ENCODE assay signal across 1 cellular context in the genomic region with DNA sequence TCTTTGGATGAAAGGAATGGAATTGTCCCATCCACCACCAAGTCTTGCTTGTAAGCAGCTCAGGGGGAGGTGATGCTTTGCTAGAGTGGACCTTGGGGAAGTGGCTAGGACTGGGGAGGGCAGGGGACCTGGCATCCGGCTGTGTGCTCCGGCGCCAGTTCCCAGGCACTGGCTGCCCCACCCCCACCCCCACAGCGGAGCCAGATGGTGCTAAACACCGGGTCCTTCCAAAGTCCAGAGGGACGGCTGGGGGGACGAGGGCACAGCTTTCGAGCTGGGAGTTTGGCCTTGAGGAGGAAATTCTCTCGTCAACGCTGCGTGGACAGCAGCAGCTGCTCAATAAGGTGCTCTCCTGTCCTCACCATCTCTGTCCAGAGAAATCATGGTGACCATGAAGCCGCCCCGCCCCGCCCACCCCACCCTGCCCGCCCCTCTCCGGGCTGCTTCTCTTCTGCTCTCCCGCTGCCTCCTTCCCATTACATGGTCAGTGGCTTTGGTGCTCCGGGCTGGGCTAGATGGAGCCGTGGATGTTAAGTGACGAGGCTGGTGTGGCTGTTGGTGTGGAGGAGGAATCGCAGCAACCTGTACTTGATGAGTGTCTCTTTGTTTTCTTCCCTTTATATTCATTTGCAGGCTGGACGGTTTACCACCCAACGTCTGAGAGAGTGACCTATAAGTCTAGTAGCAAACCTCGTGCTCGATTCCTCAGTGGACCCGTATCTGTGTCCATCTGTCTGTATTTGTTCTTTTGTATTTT.
TF ChIP-seq lines count a peak whose summit lies in the region.

No MANE protein-coding gene starts in this region.

TF ChIP-seq in HepG2, 621 proteins besides CTCF, POLR2A, EP300 and RAD21 (continued from another document and continues in another):
- TF ChIP-seq, protein P1, sequence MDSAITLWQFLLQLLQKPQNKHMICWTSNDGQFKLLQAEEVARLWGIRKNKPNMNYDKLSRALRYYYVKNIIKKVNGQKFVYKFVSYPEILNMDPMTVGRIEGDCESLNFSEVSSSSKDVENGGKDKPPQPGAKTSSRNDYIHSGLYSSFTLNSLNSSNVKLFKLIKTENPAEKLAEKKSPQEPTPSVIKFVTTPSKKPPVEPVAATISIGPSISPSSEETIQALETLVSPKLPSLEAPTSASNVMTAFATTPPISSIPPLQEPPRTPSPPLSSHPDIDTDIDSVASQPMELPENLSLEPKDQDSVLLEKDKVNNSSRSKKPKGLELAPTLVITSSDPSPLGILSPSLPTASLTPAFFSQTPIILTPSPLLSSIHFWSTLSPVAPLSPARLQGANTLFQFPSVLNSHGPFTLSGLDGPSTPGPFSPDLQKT (CRISPR knock-in tag; IDR thresholded peaks at IDR 0.05; ENCODE audit: borderline replicate concordance) = no peak
- TF ChIP-seq NFYB (CRISPR knock-in tag; IDR thresholded peaks at IDR 0.05) (no peak), DMAP1 (CRISPR knock-in tag; IDR thresholded peaks at IDR 0.05) (peak; percentile 34), NAIF1 (CRISPR knock-in tag; IDR thresholded peaks at IDR 0.05; ENCODE audit: borderline replicate concordance) (no peak), ZMYM4 (CRISPR knock-in tag; IDR thresholded peaks at IDR 0.05) (no peak), MAFF (IDR thresholded peaks at IDR 0.05; ENCODE audit: low read depth, low read length) (no peak), NFKB2 (CRISPR knock-in tag; IDR thresholded peaks at IDR 0.05; ENCODE audit: borderline replicate concordance) (no peak), POLR2AphosphoS5 (IDR thresholded peaks at IDR 0.05; ENCODE audit: low read depth, low read length) (peak; percentile 53; the same call in 1 of the 2 replicates), PITX1 (CRISPR knock-in tag; IDR thresholded peaks at IDR 0.05) (peak; percentile 85), TAF15 (IDR thresholded peaks at IDR 0.05; ENCODE audit: low read depth, low read length, poor library complexity, severe bottlenecking) (no peak), HNRNPK (IDR thresholded peaks at IDR 0.05; ENCODE audit: low read depth, low read length, poor library complexity, severe bottlenecking) (no peak), KDM5B (CRISPR knock-in tag; IDR thresholded peaks at IDR 0.05; ENCODE audit: borderline replicate concordance) (peak; percentile 64), ATF1 (CRISPR knock-in tag; IDR thresholded peaks at IDR 0.05) (no peak), ZNF678 (CRISPR knock-in tag; IDR thresholded peaks at IDR 0.05) (no peak), XBP1 (CRISPR knock-in tag; IDR thresholded peaks at IDR 0.05) (no peak), SP5 (CRISPR knock-in tag; IDR thresholded peaks at IDR 0.05; ENCODE audit: borderline replicate concordance, low read depth) (peak; percentile 80), ZNF775 (CRISPR knock-in tag; IDR thresholded peaks at IDR 0.05; ENCODE audit: borderline replicate concordance) (no peak), SRY (CRISPR knock-in tag; IDR thresholded peaks at IDR 0.05) (no peak), KAT2B (IDR thresholded peaks at IDR 0.05; ENCODE audit: borderline replicate concordance, low read depth, low read length) (no peak), ZNF720 (CRISPR knock-in tag; IDR thresholded peaks at IDR 0.05) (no peak), CEBPG (CRISPR knock-in tag; IDR thresholded peaks at IDR 0.05) (peak; percentile 32), KLF11 (CRISPR knock-in tag; IDR thresholded peaks at IDR 0.05) (no peak), FOXA3 (CRISPR knock-in tag; IDR thresholded peaks at IDR 0.05) (peak; percentile 72)
- TF ChIP-seq, protein P2, sequence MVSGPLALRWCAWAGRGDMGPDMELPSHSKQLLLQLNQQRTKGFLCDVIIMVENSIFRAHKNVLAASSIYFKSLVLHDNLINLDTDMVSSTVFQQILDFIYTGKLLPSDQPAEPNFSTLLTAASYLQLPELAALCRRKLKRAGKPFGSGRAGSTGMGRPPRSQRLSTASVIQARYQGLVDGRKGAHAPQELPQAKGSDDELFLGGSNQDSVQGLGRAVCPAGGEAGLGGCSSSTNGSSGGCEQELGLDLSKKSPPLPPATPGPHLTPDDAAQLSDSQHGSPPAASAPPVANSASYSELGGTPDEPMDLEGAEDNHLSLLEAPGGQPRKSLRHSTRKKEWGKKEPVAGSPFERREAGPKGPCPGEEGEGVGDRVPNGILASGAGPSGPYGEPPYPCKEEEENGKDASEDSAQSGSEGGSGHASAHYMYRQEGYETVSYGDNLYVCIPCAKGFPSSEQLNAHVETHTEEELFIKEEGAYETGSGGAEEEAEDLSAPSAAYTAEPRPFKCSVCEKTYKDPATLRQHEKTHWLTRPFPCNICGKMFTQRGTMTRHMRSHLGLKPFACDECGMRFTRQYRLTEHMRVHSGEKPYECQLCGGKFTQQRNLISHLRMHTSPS (CRISPR knock-in tag; IDR thresholded peaks at IDR 0.05; ENCODE audit: low read depth) = peak; percentile 98
- TF ChIP-seq, protein P3, sequence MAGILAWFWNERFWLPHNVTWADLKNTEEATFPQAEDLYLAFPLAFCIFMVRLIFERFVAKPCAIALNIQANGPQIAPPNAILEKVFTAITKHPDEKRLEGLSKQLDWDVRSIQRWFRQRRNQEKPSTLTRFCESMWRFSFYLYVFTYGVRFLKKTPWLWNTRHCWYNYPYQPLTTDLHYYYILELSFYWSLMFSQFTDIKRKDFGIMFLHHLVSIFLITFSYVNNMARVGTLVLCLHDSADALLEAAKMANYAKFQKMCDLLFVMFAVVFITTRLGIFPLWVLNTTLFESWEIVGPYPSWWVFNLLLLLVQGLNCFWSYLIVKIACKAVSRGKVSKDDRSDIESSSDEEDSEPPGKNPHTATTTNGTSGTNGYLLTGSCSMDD (CRISPR knock-in tag; IDR thresholded peaks at IDR 0.05) = no peak
- TF ChIP-seq, protein P4, sequence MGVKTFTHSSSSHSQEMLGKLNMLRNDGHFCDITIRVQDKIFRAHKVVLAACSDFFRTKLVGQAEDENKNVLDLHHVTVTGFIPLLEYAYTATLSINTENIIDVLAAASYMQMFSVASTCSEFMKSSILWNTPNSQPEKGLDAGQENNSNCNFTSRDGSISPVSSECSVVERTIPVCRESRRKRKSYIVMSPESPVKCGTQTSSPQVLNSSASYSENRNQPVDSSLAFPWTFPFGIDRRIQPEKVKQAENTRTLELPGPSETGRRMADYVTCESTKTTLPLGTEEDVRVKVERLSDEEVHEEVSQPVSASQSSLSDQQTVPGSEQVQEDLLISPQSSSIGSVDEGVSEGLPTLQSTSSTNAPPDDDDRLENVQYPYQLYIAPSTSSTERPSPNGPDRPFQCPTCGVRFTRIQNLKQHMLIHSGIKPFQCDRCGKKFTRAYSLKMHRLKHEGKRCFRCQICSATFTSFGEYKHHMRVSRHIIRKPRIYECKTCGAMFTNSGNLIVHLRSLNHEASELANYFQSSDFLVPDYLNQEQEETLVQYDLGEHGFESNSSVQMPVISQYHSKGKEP (CRISPR knock-in tag; IDR thresholded peaks at IDR 0.05) = no peak
- TF ChIP-seq, protein P5, sequence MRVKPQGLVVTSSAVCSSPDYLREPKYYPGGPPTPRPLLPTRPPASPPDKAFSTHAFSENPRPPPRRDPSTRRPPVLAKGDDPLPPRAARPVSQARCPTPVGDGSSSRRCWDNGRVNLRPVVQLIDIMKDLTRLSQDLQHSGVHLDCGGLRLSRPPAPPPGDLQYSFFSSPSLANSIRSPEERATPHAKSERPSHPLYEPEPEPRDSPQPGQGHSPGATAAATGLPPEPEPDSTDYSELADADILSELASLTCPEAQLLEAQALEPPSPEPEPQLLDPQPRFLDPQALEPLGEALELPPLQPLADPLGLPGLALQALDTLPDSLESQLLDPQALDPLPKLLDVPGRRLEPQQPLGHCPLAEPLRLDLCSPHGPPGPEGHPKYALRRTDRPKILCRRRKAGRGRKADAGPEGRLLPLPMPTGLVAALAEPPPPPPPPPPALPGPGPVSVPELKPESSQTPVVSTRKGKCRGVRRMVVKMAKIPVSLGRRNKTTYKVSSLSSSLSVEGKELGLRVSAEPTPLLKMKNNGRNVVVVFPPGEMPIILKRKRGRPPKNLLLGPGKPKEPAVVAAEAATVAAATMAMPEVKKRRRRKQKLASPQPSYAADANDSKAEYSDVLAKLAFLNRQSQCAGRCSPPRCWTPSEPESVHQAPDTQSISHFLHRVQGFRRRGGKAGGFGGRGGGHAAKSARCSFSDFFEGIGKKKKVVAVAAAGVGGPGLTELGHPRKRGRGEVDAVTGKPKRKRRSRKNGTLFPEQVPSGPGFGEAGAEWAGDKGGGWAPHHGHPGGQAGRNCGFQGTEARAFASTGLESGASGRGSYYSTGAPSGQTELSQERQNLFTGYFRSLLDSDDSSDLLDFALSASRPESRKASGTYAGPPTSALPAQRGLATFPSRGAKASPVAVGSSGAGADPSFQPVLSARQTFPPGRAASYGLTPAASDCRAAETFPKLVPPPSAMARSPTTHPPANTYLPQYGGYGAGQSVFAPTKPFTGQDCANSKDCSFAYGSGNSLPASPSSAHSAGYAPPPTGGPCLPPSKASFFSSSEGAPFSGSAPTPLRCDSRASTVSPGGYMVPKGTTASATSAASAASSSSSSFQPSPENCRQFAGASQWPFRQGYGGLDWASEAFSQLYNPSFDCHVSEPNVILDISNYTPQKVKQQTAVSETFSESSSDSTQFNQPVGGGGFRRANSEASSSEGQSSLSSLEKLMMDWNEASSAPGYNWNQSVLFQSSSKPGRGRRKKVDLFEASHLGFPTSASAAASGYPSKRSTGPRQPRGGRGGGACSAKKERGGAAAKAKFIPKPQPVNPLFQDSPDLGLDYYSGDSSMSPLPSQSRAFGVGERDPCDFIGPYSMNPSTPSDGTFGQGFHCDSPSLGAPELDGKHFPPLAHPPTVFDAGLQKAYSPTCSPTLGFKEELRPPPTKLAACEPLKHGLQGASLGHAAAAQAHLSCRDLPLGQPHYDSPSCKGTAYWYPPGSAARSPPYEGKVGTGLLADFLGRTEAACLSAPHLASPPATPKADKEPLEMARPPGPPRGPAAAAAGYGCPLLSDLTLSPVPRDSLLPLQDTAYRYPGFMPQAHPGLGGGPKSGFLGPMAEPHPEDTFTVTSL (CRISPR knock-in tag; IDR thresholded peaks at IDR 0.05; ENCODE audit: borderline replicate concordance) = peak; percentile 85; the same call in 1 of the 2 replicates
- TF ChIP-seq, protein P6, sequence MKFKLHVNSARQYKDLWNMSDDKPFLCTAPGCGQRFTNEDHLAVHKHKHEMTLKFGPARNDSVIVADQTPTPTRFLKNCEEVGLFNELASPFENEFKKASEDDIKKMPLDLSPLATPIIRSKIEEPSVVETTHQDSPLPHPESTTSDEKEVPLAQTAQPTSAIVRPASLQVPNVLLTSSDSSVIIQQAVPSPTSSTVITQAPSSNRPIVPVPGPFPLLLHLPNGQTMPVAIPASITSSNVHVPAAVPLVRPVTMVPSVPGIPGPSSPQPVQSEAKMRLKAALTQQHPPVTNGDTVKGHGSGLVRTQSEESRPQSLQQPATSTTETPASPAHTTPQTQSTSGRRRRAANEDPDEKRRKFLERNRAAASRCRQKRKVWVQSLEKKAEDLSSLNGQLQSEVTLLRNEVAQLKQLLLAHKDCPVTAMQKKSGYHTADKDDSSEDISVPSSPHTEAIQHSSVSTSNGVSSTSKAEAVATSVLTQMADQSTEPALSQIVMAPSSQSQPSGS (CRISPR knock-in tag; IDR thresholded peaks at IDR 0.05) = no peak; the same call in 1 of the 2 replicates
- TF ChIP-seq, protein P7, sequence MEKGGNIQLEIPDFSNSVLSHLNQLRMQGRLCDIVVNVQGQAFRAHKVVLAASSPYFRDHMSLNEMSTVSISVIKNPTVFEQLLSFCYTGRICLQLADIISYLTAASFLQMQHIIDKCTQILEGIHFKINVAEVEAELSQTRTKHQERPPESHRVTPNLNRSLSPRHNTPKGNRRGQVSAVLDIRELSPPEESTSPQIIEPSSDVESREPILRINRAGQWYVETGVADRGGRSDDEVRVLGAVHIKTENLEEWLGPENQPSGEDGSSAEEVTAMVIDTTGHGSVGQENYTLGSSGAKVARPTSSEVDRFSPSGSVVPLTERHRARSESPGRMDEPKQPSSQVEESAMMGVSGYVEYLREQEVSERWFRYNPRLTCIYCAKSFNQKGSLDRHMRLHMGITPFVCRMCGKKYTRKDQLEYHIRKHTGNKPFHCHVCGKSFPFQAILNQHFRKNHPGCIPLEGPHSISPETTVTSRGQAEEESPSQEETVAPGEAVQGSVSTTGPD (CRISPR knock-in tag; IDR thresholded peaks at IDR 0.05) = peak; percentile 64; the same call in 1 of the 2 replicates
- TF ChIP-seq, protein P8, sequence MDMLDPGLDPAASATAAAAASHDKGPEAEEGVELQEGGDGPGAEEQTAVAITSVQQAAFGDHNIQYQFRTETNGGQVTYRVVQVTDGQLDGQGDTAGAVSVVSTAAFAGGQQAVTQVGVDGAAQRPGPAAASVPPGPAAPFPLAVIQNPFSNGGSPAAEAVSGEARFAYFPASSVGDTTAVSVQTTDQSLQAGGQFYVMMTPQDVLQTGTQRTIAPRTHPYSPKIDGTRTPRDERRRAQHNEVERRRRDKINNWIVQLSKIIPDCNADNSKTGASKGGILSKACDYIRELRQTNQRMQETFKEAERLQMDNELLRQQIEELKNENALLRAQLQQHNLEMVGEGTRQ (IDR thresholded peaks at IDR 0.05; ENCODE audit: low read depth, low read length) = no peak
- TF ChIP-seq, protein P8 (CRISPR knock-in tag; IDR thresholded peaks at IDR 0.05; ENCODE audit: borderline replicate concordance) = no peak; the same call in 1 of the 2 replicates
- TF ChIP-seq, protein P9, sequence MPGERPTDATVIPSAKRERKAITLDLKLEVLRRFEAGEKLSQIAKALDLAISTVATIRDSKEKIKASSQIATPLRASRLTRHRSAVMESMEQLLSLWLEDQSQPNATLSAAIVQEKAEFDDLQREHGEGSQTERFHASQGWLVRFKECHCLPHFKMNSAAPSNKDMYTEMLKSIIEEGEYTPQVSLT (CRISPR knock-in tag; IDR thresholded peaks at IDR 0.05; ENCODE audit: borderline replicate concordance, low read depth) = no peak
- TF ChIP-seq, protein P10, sequence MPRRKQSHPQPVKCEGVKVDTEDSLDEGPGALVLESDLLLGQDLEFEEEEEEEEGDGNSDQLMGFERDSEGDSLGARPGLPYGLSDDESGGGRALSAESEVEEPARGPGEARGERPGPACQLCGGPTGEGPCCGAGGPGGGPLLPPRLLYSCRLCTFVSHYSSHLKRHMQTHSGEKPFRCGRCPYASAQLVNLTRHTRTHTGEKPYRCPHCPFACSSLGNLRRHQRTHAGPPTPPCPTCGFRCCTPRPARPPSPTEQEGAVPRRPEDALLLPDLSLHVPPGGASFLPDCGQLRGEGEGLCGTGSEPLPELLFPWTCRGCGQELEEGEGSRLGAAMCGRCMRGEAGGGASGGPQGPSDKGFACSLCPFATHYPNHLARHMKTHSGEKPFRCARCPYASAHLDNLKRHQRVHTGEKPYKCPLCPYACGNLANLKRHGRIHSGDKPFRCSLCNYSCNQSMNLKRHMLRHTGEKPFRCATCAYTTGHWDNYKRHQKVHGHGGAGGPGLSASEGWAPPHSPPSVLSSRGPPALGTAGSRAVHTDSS (CRISPR knock-in tag; conservative IDR thresholded peaks at IDR 0.05) = no peak
- TF ChIP-seq, protein P11, sequence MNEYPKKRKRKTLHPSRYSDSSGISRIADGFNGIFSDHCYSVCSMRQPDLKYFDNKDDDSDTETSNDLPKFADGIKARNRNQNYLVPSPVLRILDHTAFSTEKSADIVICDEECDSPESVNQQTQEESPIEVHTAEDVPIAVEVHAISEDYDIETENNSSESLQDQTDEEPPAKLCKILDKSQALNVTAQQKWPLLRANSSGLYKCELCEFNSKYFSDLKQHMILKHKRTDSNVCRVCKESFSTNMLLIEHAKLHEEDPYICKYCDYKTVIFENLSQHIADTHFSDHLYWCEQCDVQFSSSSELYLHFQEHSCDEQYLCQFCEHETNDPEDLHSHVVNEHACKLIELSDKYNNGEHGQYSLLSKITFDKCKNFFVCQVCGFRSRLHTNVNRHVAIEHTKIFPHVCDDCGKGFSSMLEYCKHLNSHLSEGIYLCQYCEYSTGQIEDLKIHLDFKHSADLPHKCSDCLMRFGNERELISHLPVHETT (CRISPR knock-in tag; conservative IDR thresholded peaks at IDR 0.05) = 0 out of 2 replicates have a peak, but pooled peaks have one; percentile 28
